In genomic region chr13:46550822-46551221, GRCh38 we compare ENCODE assay signal across 11 cellular contexts.
"Had no signal": no experiment of that assay in that cellular context is flagged by ENCODE, and none has a peak within 500 bp of the region (broad histone marks: within the 10 kb centered on the region; RNA-seq: fewer than 3 reads in every experiment).

No MANE protein-coding gene starts in this region.

- H3K36me3 Mint-ChIP-seq: immature natural killer cell had no signal

- H3K27me3 ChIP-seq: gastroesophageal sphincter, ovary, right atrium auricular region had no signal

- FAIRE-seq: colon, small intestine had no signal

- H3K4me3 Mint-ChIP-seq: dendritic cell treated with granulocyte-macrophage colony-stimulating factor and Interleukin-4, amounts not matched to agents 40 ng/mL and 50 ng/mL, for 4 days had no signal

- H3K36me3 ChIP-seq: esophagus squamous epithelium, gastroesophageal sphincter, left ventricle myocardium inferior, ovary, right atrium auricular region had no signal

- ATAC-seq: effector memory CD8-positive, alpha-beta T cell had no signal

- H3K27ac ChIP-seq: esophagus squamous epithelium, gastroesophageal sphincter, left ventricle myocardium inferior, ovary, right atrium auricular region had no signal

- H3K27ac Mint-ChIP-seq: dendritic cell treated with granulocyte-macrophage colony-stimulating factor and Interleukin-4, amounts not matched to agents 40 ng/mL and 50 ng/mL, for 4 days; effector memory CD8-positive, alpha-beta T cell had no signal

- DNase-seq: esophagus squamous epithelium had no signal

- H3K4me3 ChIP-seq: gastroesophageal sphincter, left ventricle myocardium inferior, lung, ovary had no signal

- H3K9me3 ChIP-seq: esophagus squamous epithelium, gastroesophageal sphincter, left ventricle myocardium inferior, ovary, right atrium auricular region had no signal

- H3K9me3 Mint-ChIP-seq: dendritic cell treated with granulocyte-macrophage colony-stimulating factor and Interleukin-4, amounts not matched to agents 40 ng/mL and 50 ng/mL, for 4 days; effector memory CD8-positive, alpha-beta T cell; immature natural killer cell had no signal
